18 cellular contexts compared by ENCODE assay signal in genomic region chr10:84452006-84452405, GRCh38.
DNase-seq lines count a peak whose midpoint lies in the region; ATAC-seq and TF ChIP-seq lines count a peak whose summit lies in the region.
"Had no signal": no experiment of that assay in that cellular context is flagged by ENCODE, and none has a peak within 500 bp of the region (broad histone marks: within the 10 kb centered on the region; RNA-seq: fewer than 3 reads in every experiment).

No MANE protein-coding gene starts in this region.

- peaks cover 5% of the 10 kb centered on the region; the same call in 1 of the 3 replicates for H3K36me3 Mint-ChIP-seq in GM23338 (ENCODE audit: low read depth)
- H3K36me3 Mint-ChIP-seq in brain: peaks cover 60% of the 10 kb centered on the region

- no peak overlapping the region for H2AFZ ChIP-seq in GM23338

- H3K4me3 Mint-ChIP-seq in GM23338 (no peak overlapping the region), brain (peak overlapping the region in 1 of 5 experiments; percentile 16)
- H3K4me3 Mint-ChIP-seq: activated CD8-positive, alpha-beta T cell treated with anti-CD3 and anti-CD28 coated beads, Interleukin-2, amount 10 ng/mL, durations not matched to agents 7 days and 5 days; stimulated activated effector memory CD8-positive, alpha-beta T cell treated with anti-CD3 and anti-CD28 coated beads, Interleukin-12 subunit alpha, Interleukin-12 subunit beta, amount 100 ng/mL, for 72 hours had no signal

- H3K4me1 Mint-ChIP-seq in GM23338: peaks cover 15% of the 10 kb centered on the region
- H3K4me1 Mint-ChIP-seq in brain: peaks cover 23% of the 10 kb centered on the region

- H3K9me3 Mint-ChIP-seq in GM23338 (no peaks in the 10 kb centered on the region), brain (peaks cover 0 to 5% (median 0%) of the 10 kb centered on the region in 5 experiments)
- H3K9me3 Mint-ChIP-seq: activated T-helper 2 cell treated with anti-CD3 and anti-CD28 coated beads, Interferon-gamma antibody, Interleukin-2, Interleukin-4, amounts not matched to agents 10 μg/mL and 5 μg/mL and 100 μg/mL, durations not matched to agents 14 hours and 24 hours and 36 hours; stimulated activated effector memory CD8-positive, alpha-beta T cell treated with anti-CD3 and anti-CD28 coated beads, Interleukin-12 subunit alpha, Interleukin-12 subunit beta, amount 100 ng/mL, for 72 hours had no signal

- no peaks in the 10 kb centered on the region for H3K79me2 ChIP-seq in GM23338 (replicated peaks; ENCODE audit: insufficient read depth)

- no peaks in the 10 kb centered on the region for H3K36me3 ChIP-seq in GM23338 (ENCODE audit: insufficient read depth)

- ATAC-seq in GM23338: no peak
- ATAC-seq in GM21526 (IDR thresholded peaks at IDR 0.05; ENCODE audit: low FRiP score, unreplicated experiment): no peak
- ATAC-seq: activated CD8-positive, alpha-beta T cell treated with anti-CD3 and anti-CD28 coated beads, Interleukin-2, amount 10 ng/mL, durations not matched to agents 7 days and 5 days; PC-3; stimulated activated effector memory CD8-positive, alpha-beta T cell treated with anti-CD3 and anti-CD28 coated beads, Interleukin-12 subunit alpha, Interleukin-12 subunit beta, amount 100 ng/mL, for 72 hours had no signal

- no peak overlapping the region for H3K4me3 ChIP-seq in GM23338

- H3K4me2 ChIP-seq in GM23338: no peak overlapping the region

- no peaks in the 10 kb centered on the region for H3K9me2 ChIP-seq in GM23338 (ENCODE audit: insufficient read depth)

- TF ChIP-seq CTCF in GM23338 (conservative IDR thresholded peaks at IDR 0.05; ENCODE audit: low read depth in 2 of 2): no peak
- TF ChIP-seq CTCF in brain (conservative IDR thresholded peaks at IDR 0.05): no peak

- H3F3A ChIP-seq in GM23338 (replicated peaks; ENCODE audit: low read depth): no peaks in the 10 kb centered on the region

- no peaks in the 10 kb centered on the region for H3K4me1 ChIP-seq in GM23338 (ENCODE audit: insufficient read depth)

- no peaks in the 10 kb centered on the region for H4K20me1 ChIP-seq in GM23338 (replicated peaks; ENCODE audit: insufficient read depth)

- POLR2A ChIA-PET in HEK293T (lab: Yijun Ruan, JAX): no interaction called here

- H3K27me3 ChIP-seq in GM23338 (ENCODE audit: insufficient read depth): no peaks in the 10 kb centered on the region

- DNase-seq in AG08396 (ENCODE audit: low spot score) (peak; percentile 24), GM23338 (ENCODE audit: low spot score) (peak; percentile 26), iris pigment epithelial cell (ENCODE audit: low read depth) (peak; percentile 37), NCI-H69 (lab: John Stamatoyannopoulos, UW) (no peak), ureter (ENCODE audit: low spot score) (no peak), HEK293T (ENCODE audit: extremely low spot score) (no peak)
- DNase-seq: activated CD8-positive, alpha-beta T cell treated with anti-CD3 and anti-CD28 coated beads, Interleukin-2, amount 10 ng/mL, durations not matched to agents 7 days and 5 days; AML-193; aorta; DMS 273 treated with DMSO at 0.1 percent for 48 hours; effector CD4-positive, alpha-beta T cell; glutamatergic neuron; occipital lobe; PC-3 had no signal

- H3K27ac ChIP-seq in GM23338 (ENCODE audit: low read depth): no peak overlapping the region; the same call in 1 of the 2 replicates

- H3K27ac Mint-ChIP-seq in GM23338: peak overlapping the region; percentile 42
- H3K27ac Mint-ChIP-seq in brain: peak overlapping the region in 3 of 5 experiments; percentile 7 to 76 (median 51)
- H3K27ac Mint-ChIP-seq: activated CD8-positive, alpha-beta T cell treated with anti-CD3 and anti-CD28 coated beads, Interleukin-2, amount 10 ng/mL, durations not matched to agents 7 days and 5 days; activated T-helper 2 cell treated with anti-CD3 and anti-CD28 coated beads, Interferon-gamma antibody, Interleukin-2, Interleukin-4, amounts not matched to agents 10 μg/mL and 5 μg/mL and 100 μg/mL, durations not matched to agents 14 hours and 24 hours and 36 hours; stimulated activated effector memory CD8-positive, alpha-beta T cell treated with anti-CD3 and anti-CD28 coated beads, Interleukin-12 subunit alpha, Interleukin-12 subunit beta, amount 100 ng/mL, for 72 hours had no signal

- CTCF ChIA-PET in HEK293T (lab: Yijun Ruan, JAX): no interaction called here

- H3K27me3 Mint-ChIP-seq in GM23338 (ENCODE audit: insufficient read depth, low read depth, poor library complexity) (no peaks in the 10 kb centered on the region), brain (no peaks in the 10 kb centered on the region)

TF ChIP-seq in GM23338, 12 proteins besides CTCF, POLR2A, EP300 and RAD21 (continues in another document):
- TF ChIP-seq POLR2AphosphoS5 (IDR thresholded peaks at IDR 0.05; ENCODE audit: low read depth): no peak

TF ChIP-seq in HEK293T, 16 proteins besides CTCF, POLR2A, EP300 and RAD21:
- TF ChIP-seq FOXK2 (IDR thresholded peaks at IDR 0.05): no peak
- TF ChIP-seq PKNOX1 (IDR thresholded peaks at IDR 0.05): no peak
- no peak for TF ChIP-seq SP1 (IDR thresholded peaks at IDR 0.05)
- TF ChIP-seq ARNT (IDR thresholded peaks at IDR 0.05): no peak
- no peak for TF ChIP-seq FOXM1 (IDR thresholded peaks at IDR 0.05; ENCODE audit: borderline replicate concordance)
- TF ChIP-seq FOXA1 (IDR thresholded peaks at IDR 0.05): no peak
- TF ChIP-seq ELF4 (IDR thresholded peaks at IDR 0.05): no peak
- no peak for TF ChIP-seq SUZ12 (IDR thresholded peaks at IDR 0.05)
- TF ChIP-seq BHLHE40 (IDR thresholded peaks at IDR 0.05; ENCODE audit: borderline replicate concordance): no peak
- TF ChIP-seq CTBP1 (IDR thresholded peaks at IDR 0.05; ENCODE audit: borderline replicate concordance): no peak
- TF ChIP-seq L3MBTL2 (conservative IDR thresholded peaks at IDR 0.05): no peak
- TF ChIP-seq HDGF (IDR thresholded peaks at IDR 0.05; ENCODE audit: borderline replicate concordance): no peak
TF ChIP-seq in HEK293T: peak in this region for 0.

Comparison
In these comparisons a context has a peak if more than half of its experiments do, and no peak if none do; other contexts are left out.
1. DNase-seq: peak in AG08396 (single experiment), GM23338 (single experiment) and iris pigment epithelial cell (single experiment); none in NCI-H69 (single experiment), ureter (single experiment) and HEK293T (single experiment).